ENCODE assay signal across 8 cellular contexts in the genomic region with DNA sequence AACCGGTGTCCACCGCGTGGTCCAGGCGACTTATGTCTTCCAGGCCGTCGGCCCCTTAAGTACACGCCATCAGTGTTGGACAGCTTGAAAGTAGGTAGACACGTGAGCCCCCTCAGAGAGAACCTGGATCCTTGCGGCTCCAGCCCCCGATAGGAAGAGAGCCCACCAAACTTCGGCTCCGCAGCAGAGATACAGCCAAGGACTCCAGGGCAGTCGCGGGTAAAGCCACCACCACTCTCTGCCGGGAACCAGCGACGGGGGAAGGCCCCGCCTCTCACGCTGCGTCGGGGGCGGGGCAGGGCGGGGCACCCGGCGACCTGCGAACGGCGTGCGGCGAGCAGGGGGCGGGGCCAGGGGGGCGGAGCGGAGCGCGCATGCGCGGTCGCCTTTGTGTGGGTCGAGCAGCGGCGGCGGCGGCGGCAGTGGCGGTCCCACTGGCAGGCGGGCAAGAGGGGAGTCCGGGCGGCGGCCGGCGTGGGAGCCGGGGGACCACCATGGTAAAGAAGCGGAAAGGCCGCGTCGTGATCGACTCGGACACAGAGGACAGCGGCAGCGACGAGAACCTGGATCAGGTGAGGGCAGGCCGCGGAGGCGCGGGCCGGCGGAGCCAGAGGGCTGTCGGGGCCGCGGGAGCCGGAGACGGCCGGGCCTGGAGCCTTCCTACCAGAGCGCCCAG. TPM values are rescaled to one million over a fixed set of nuclear protein-coding genes. Genes with fewer than 3 reads are reported as not detected.
DNase-seq lines count a peak whose midpoint lies in the region; ATAC-seq and TF ChIP-seq lines count a peak whose summit lies in the region.

TSS of gene RTF1 (plus strand) at position 354 of the 676 bp plus-strand sequence. CDS start at position 375, 21 bp downstream.

- H3K27me3 ChIP-seq in heart right ventricle (no peaks in the 10 kb centered on the region), upper lobe of left lung (no peaks in the 10 kb centered on the region)

- peak in 3 of 4 donors; percentile 73 to 89 (median 87) for TF ChIP-seq POLR2A in upper lobe of left lung (IDR thresholded peaks at IDR 0.05)

- H3K4me1 ChIP-seq in heart right ventricle (peaks cover 10 to 44% (median 31%) of the 10 kb centered on the region in 9 donors), upper lobe of left lung (peaks cover 10 to 40% (median 22%) of the 10 kb centered on the region in 4 donors)

- H3K36me3 ChIP-seq in heart right ventricle (no peaks in the 10 kb centered on the region), upper lobe of left lung (no peaks in the 10 kb centered on the region)

- peak within 1 kb of the TSS; percentile 33 to 93 (median 88) for H3K27ac ChIP-seq in heart right ventricle
- H3K27ac ChIP-seq in upper lobe of left lung, result peak within 1 kb of the TSS; percentile 87 to 96 (median 92)

- DNase-seq in NCI-H1436 (lab: John Stamatoyannopoulos, UW) (peak; percentile 87), amniotic epithelial cell (ENCODE audit: low read depth) (peak; percentile 75), heart right ventricle (peak; percentile 95 to 98), posterior vena cava (ENCODE audit: low spot score) (peak; percentile 99), upper lobe of left lung (peak; percentile 95 to 100)

- TF ChIP-seq CTCF in GM12875 (IDR thresholded peaks at IDR 0.05; ENCODE audit: borderline replicate concordance, insufficient read depth, low read depth, low read length), result no peak
- TF ChIP-seq CTCF in heart right ventricle (IDR thresholded peaks at IDR 0.05), result no peak
- no peak for TF ChIP-seq CTCF in upper lobe of left lung (IDR thresholded peaks at IDR 0.05)

- H3K4me3 ChIP-seq in GM12875 (ENCODE audit: low read depth, low read length), result peak within 1 kb of the TSS; percentile 95
- H3K4me3 ChIP-seq in heart right ventricle, result peak within 1 kb of the TSS; percentile 81 to 100 (median 92)
- peak within 1 kb of the TSS; percentile 74 to 99 (median 94) for H3K4me3 ChIP-seq in upper lobe of left lung

- H3K9me3 ChIP-seq in heart right ventricle, result no peaks in the 10 kb centered on the region
- H3K9me3 ChIP-seq in upper lobe of left lung, result no peaks in the 10 kb centered on the region

- intact Hi-C loops in T-helper 1 cell treated with Interleukin-12 subunit alpha and Interleukin-12 subunit beta and Interleukin-4 antibody, amounts not matched to agents 30 ng/mL and 1 ng/mL, for 36 hours (cut with micrococcal nuclease), result loop anchor here (1.0 to 10.0 kb wide), 11 partner anchors 15 to 855 kb away; partner anchors contain the start of genes CCDC32, CHP1, GANC and INO80
- intact Hi-C loops in heart right ventricle (cut with DNase I), result loop anchor here in 1 of 10 donors (2.0 kb wide), 1 partner anchor 84 kb away; the partner anchor contains the start of genes NUSAP1 and OIP5
- intact Hi-C loops in posterior vena cava (cut with DNase I), result no loop called here

- TF ChIP-seq EP300 in upper lobe of left lung (IDR thresholded peaks at IDR 0.05), result no peak

- peak; percentile 77 for ATAC-seq in HG02763 (IDR thresholded peaks at IDR 0.05; ENCODE audit: unreplicated experiment)
- peak; percentile 96 to 99 (median 98) for ATAC-seq in heart right ventricle
- ATAC-seq in upper lobe of left lung (ENCODE audit: low FRiP score in 2 of 2), result peak; percentile 98

- WGBS in heart right ventricle, 2 donors, result 0% methylated on average over 74 of the region's 74 CpGs
- 0 to 1% methylated on average over 20 to 59 of the region's 74 CpGs for WGBS in upper lobe of left lung, 2 donors

RNA-seq across cellular contexts. Expression of gene RTF1, which starts in this region (rescaled TPM):
- total RNA-seq in T-helper 1 cell treated with Interleukin-12 subunit alpha and Interleukin-12 subunit beta and Interleukin-4 antibody, amounts not matched to agents 30 ng/mL and 1 ng/mL, for 36 hours, result 39.8 and 43.9 TPM in 2 replicates
- total RNA-seq in heart right ventricle (10 to 100 TPM; 25.8 to 38.0 (median 31.4) TPM), posterior vena cava (10 to 100 TPM; 22.9 to 25.6 TPM), upper lobe of left lung (10 to 100 TPM; 22.6 to 58.1 (median 27.2) TPM)
- polyA plus RNA-seq in heart right ventricle, result 10 to 100 TPM; 10.8 to 19.1 TPM

Comparison
In these comparisons a context has a peak if more than half of its experiments do, and no peak if none do; other contexts are left out.
1. Peak in every context shown above with its lines: DNase-seq, ATAC-seq, H3K4me3 ChIP-seq and H3K27ac ChIP-seq.